In genomic region chr1:201662646-201663045, GRCh38 we compare ENCODE assay signal across 16 cellular contexts.
DNase-seq lines count a peak whose midpoint lies in the region; ATAC-seq and TF ChIP-seq lines count a peak whose summit lies in the region.
"Had no signal": no experiment of that assay in that cellular context is flagged by ENCODE, and none has a peak within 500 bp of the region (broad histone marks: within the 10 kb centered on the region; RNA-seq: fewer than 3 reads in every experiment).

No MANE protein-coding gene starts in this region.

- no peak for TF ChIP-seq CTCF in osteocyte (IDR thresholded peaks at IDR 0.05)

- no peaks in the 10 kb centered on the region for H3K27me3 Mint-ChIP-seq in osteocyte (ENCODE audit: unreplicated experiment)

- H3K9me3 Mint-ChIP-seq in osteocyte (ENCODE audit: unreplicated experiment): no peaks in the 10 kb centered on the region

- H3K36me3 Mint-ChIP-seq in osteocyte (ENCODE audit: unreplicated experiment): peaks cover 9% of the 10 kb centered on the region
- H3K36me3 Mint-ChIP-seq: CD4-positive, CD25-positive, alpha-beta regulatory T cell; CD8-positive, alpha-beta memory T cell had no signal

- peaks cover 44% of the 10 kb centered on the region for H3K4me1 Mint-ChIP-seq in osteocyte (ENCODE audit: unreplicated experiment)
- H3K4me1 Mint-ChIP-seq: CD4-positive, CD25-positive, alpha-beta regulatory T cell; CD8-positive, alpha-beta memory T cell had no signal

- DNase-seq in RPMI7951 (ENCODE audit: low read depth) (peak; percentile 21), SK-MEL-5 (ENCODE audit: low read depth, low spot score) (peak; percentile 80), foreskin melanocyte (peak; percentile 73), osteocyte (ENCODE audit: extremely low spot score, unreplicated experiment) (no peak), epidermal melanocyte (ENCODE audit: insufficient read length, low spot score) (no peak), mesenteric fat pad (ENCODE audit: low spot score) (no peak)
- DNase-seq: ACHN; BE2C; C1 segment of cervical spinal cord; Caco-2; CD4-positive, CD25-positive, alpha-beta regulatory T cell; CD8-positive, alpha-beta memory T cell; GM23248; HCEC 1CT; IMR-90 had no signal

- H3K27ac Mint-ChIP-seq in osteocyte (ENCODE audit: unreplicated experiment): peak overlapping the region; percentile 12
- H3K27ac Mint-ChIP-seq: CD4-positive, CD25-positive, alpha-beta regulatory T cell; CD8-positive, alpha-beta memory T cell had no signal

- no peak for ATAC-seq in GM19351 (IDR thresholded peaks at IDR 0.05; ENCODE audit: unreplicated experiment)

- H3K4me3 Mint-ChIP-seq in osteocyte (ENCODE audit: unreplicated experiment): no peak overlapping the region
- H3K4me3 Mint-ChIP-seq: CD4-positive, CD25-positive, alpha-beta regulatory T cell; CD8-positive, alpha-beta memory T cell had no signal

- in situ Hi-C loops in SK-MEL-5 (cut with HindIII; ENCODE audit: low pct_unique_long_range_greater_than_20kb, low sequenced_read_pairs): no loop called here

Comparison
In these comparisons a context has a peak if more than half of its experiments do, and no peak if none do; other contexts are left out.
1. DNase-seq: peak in RPMI7951 (single experiment), SK-MEL-5 (single experiment) and foreskin melanocyte (single experiment); none in osteocyte (single experiment), epidermal melanocyte (single experiment) and mesenteric fat pad (single experiment).